15 cellular contexts compared by ENCODE assay signal in the genomic region with DNA sequence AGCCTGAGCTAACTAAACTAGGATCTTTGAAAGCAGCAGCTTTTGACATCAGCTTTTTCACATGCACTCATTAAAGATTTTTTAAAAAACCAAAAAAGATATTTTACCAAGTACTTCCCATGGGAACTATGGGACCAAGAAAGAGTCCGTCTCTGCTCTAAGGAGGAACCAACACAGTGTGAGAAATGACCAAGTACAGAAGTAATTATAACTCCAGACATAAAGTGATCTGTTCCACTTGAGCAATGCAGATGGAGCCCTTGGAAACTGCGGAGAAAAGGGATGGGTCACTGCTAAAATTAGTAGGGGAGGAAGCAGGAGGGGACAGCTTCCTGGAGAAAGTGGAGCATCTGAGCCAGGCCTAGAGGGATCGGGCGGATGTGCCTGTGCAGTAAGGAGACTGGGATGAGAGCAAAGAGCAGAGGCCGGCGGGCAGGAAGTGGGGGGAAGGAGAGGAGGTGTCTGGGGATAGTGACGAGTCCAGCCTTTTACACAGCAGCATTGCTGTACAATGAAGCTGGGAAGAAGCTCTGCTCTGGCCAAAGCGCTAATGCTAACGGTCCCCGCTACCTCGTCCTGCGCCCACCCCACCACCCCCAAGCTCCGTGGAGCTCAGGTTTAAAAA. TPM values are rescaled to one million over a fixed set of nuclear protein-coding genes. Genes with fewer than 3 reads are reported as not detected.
DNase-seq lines count a peak whose midpoint lies in the region; ATAC-seq and TF ChIP-seq lines count a peak whose summit lies in the region.
"Had no signal": no experiment of that assay in that cellular context is flagged by ENCODE, and none has a peak within 500 bp of the region (broad histone marks: within the 10 kb centered on the region; RNA-seq: fewer than 3 reads in every experiment).

No MANE protein-coding gene starts in this region.

- in situ Hi-C loops in transverse colon (cut with MboI; ENCODE audit: low pct_ligation_motif_present in 1 of 4, low pct_unique_long_range_greater_than_20kb in 1 of 4, low sequenced_read_pairs in 3 of 4), result no loop called here

- H3K4me1 ChIP-seq in heart left ventricle (peaks cover 0 to 18% (median 15%) of the 10 kb centered on the region in 12 donors), transverse colon (peaks cover 0 to 36% (median 25%) of the 10 kb centered on the region in 4 donors)
- H3K4me1 ChIP-seq: prostate gland had no signal

- H3K9me3 ChIP-seq in heart left ventricle (no peaks in the 10 kb centered on the region), transverse colon (no peaks in the 10 kb centered on the region)
- H3K9me3 ChIP-seq: prostate gland had no signal

- 32 to 61% (median 52%) methylated on average over 13 of the region's 13 CpGs for WGBS in heart left ventricle, 4 donors
- WGBS in transverse colon (ENCODE audit: low coverage in 1 of 2), 2 donors, result 74 to 81% methylated on average over 6 to 13 of the region's 13 CpGs

- H3K27ac ChIP-seq in heart left ventricle, result peak overlapping the region in 9 of 12 donors; percentile 1 to 42 (median 16)
- no peak overlapping the region for H3K27ac ChIP-seq in transverse colon
- H3K27ac ChIP-seq: prostate gland had no signal

- TF ChIP-seq CTCF in heart left ventricle (IDR thresholded peaks at IDR 0.05) (no peak), transverse colon (IDR thresholded peaks at IDR 0.05) (no peak)

- DNase-seq in EH (ENCODE audit: low read depth), result peak; percentile 86
- DNase-seq in heart left ventricle, result peak; percentile 70 to 77 (median 76)
- peak; percentile 85 for DNase-seq in posterior vena cava (ENCODE audit: low spot score)
- no peak for DNase-seq in HT-29 (ENCODE audit: low spot score)
- no peak for DNase-seq in transverse colon
- DNase-seq in NCI-H2227 treated with DMSO at 0.1 percent for 48 hours (lab: John Stamatoyannopoulos, UW), result no peak
- DNase-seq: activated T-cell treated with anti-CD3 and anti-CD28 coated beads, Interleukin-2, amount 50 U/mL, for 4 hours; aorta; CD4-positive, CD25-positive, alpha-beta regulatory T cell; GDM1; NCI-H1694; stimulated activated naive CD8-positive, alpha-beta T cell treated with anti-CD3 and anti-CD28 coated beads, Interleukin-15, amount 100 ng/mL, for 72 hours had no signal

- H3K27me3 ChIP-seq in heart left ventricle (peaks cover 0 to 5% (median 0%) of the 10 kb centered on the region in 9 donors), transverse colon (no peaks in the 10 kb centered on the region)

- TF ChIP-seq EP300 in transverse colon (IDR thresholded peaks at IDR 0.05; ENCODE audit: low read depth), result no peak

- no peak for TF ChIP-seq POLR2A in heart left ventricle (IDR thresholded peaks at IDR 0.05)
- no peak for TF ChIP-seq POLR2A in transverse colon (IDR thresholded peaks at IDR 0.05)

- H3K4me3 ChIP-seq in heart left ventricle (no peak overlapping the region), transverse colon (no peak overlapping the region)
- H3K4me3 ChIP-seq: prostate gland had no signal

- H3K36me3 ChIP-seq in heart left ventricle (no peaks in the 10 kb centered on the region), transverse colon (no peaks in the 10 kb centered on the region)
- H3K36me3 ChIP-seq: prostate gland had no signal

- ATAC-seq in heart left ventricle (peak; percentile 66 to 93 (median 84)), HG03280 (IDR thresholded peaks at IDR 0.05; ENCODE audit: unreplicated experiment) (no peak)
- ATAC-seq: activated T-cell treated with anti-CD3 and anti-CD28 coated beads, Interleukin-2, amount 50 U/mL, for 4 hours; stimulated activated naive CD8-positive, alpha-beta T cell treated with anti-CD3 and anti-CD28 coated beads, Interleukin-15, amount 100 ng/mL, for 72 hours had no signal

- intact Hi-C loops in heart left ventricle (cut with DNase I) (loop anchor here in 1 of 10 donors (5.0 kb wide), 1 partner anchor 50 kb away; no protein-coding TSS in a partner anchor), posterior vena cava (cut with DNase I) (no loop called here), transverse colon (cut with DNase I; ENCODE audit: low total_unique reads) (loop anchor here (10.0 kb wide), 1 partner anchor 232 kb away; no protein-coding TSS in a partner anchor)

TF ChIP-seq in PFSK-1, 5 proteins besides CTCF, POLR2A, EP300 and RAD21:
- 0 out of 2 replicates have a peak, but pooled peaks have one; percentile 26 for TF ChIP-seq TAF1 (IDR thresholded peaks at IDR 0.05; ENCODE audit: borderline replicate concordance, insufficient read depth, low read length)
- 0 out of 2 replicates have a peak, but pooled peaks have one; percentile 56 for TF ChIP-seq SIN3A (IDR thresholded peaks at IDR 0.05; ENCODE audit: borderline replicate concordance, insufficient read depth, low read length)
- no peak for TF ChIP-seq POLR2AphosphoS5 (IDR thresholded peaks at IDR 0.05; ENCODE audit: low read depth, low read length)
- TF ChIP-seq, protein P1, sequence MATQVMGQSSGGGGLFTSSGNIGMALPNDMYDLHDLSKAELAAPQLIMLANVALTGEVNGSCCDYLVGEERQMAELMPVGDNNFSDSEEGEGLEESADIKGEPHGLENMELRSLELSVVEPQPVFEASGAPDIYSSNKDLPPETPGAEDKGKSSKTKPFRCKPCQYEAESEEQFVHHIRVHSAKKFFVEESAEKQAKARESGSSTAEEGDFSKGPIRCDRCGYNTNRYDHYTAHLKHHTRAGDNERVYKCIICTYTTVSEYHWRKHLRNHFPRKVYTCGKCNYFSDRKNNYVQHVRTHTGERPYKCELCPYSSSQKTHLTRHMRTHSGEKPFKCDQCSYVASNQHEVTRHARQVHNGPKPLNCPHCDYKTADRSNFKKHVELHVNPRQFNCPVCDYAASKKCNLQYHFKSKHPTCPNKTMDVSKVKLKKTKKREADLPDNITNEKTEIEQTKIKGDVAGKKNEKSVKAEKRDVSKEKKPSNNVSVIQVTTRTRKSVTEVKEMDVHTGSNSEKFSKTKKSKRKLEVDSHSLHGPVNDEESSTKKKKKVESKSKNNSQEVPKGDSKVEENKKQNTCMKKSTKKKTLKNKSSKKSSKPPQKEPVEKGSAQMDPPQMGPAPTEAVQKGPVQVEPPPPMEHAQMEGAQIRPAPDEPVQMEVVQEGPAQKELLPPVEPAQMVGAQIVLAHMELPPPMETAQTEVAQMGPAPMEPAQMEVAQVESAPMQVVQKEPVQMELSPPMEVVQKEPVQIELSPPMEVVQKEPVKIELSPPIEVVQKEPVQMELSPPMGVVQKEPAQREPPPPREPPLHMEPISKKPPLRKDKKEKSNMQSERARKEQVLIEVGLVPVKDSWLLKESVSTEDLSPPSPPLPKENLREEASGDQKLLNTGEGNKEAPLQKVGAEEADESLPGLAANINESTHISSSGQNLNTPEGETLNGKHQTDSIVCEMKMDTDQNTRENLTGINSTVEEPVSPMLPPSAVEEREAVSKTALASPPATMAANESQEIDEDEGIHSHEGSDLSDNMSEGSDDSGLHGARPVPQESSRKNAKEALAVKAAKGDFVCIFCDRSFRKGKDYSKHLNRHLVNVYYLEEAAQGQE (IDR thresholded peaks at IDR 0.05; ENCODE audit: insufficient read depth in 1 of 2, low read depth in 2 of 2, low read length in 2 of 2), result no peak; a peak in 1 of 4 replicates
- no peak for TF ChIP-seq FOXP2 (optimal IDR thresholded peaks at IDR 0.05; ENCODE audit: borderline replicate concordance, extremely low read depth, extremely low read length, insufficient read depth)

RNA-seq across cellular contexts. Expression of a gene that starts 53.2 kb away (rescaled TPM):
- polyA plus RNA-seq in PFSK-1 (2012; ENCODE audit: insufficient read length, low read depth), result 50.8 TPM
- total RNA-seq in heart left ventricle, result 10 to 100 TPM in 7 of 9 donors, 1 to 10 TPM in 2; 9.2 to 32.3 (median 19.2) TPM
- polyA plus RNA-seq in heart left ventricle, result 10 to 100 TPM in 1 of 2 donors, 1 to 10 TPM in 1; 9.2 to 11.7 TPM
- total RNA-seq in posterior vena cava, result 10 to 100 TPM; 19.5 to 29.2 TPM
- 543 and 595 TPM in 2 replicates for total RNA-seq in HT-29 (2014; rRNA removed; shearing (Covaris generic))
- 100 to 1,000 TPM in 2 of 4 donors, 10 to 100 TPM in 2; 89.9 to 196 (median 104) TPM for total RNA-seq in transverse colon

Comparison
In these comparisons a context has a peak if more than half of its experiments do, and no peak if none do; other contexts are left out.
1. DNase-seq: peak in EH (single experiment), heart left ventricle (5 of 5) and posterior vena cava (single experiment); none in HT-29 (single experiment), transverse colon (single experiment) and NCI-H2227 treated with DMSO at 0.1 percent for 48 hours (single experiment).
2. H3K27ac ChIP-seq: peak in heart left ventricle (9 of 12); none in transverse colon (0 of 4).